ENCODE assay signal across 13 cellular contexts in genomic region chr17:57111386-57111785, GRCh38.
"Had no signal": no experiment of that assay in that cellular context is flagged by ENCODE, and none has a peak within 500 bp of the region (broad histone marks: within the 10 kb centered on the region; RNA-seq: fewer than 3 reads in every experiment).

No MANE protein-coding gene starts in this region.

- H3K27me3 Mint-ChIP-seq: activated naive CD4-positive, alpha-beta T cell treated with anti-CD3 and anti-CD28 coated beads, Interleukin-2, amount 50 U/mL, for 24 hours; memory B cell; stimulated activated memory B cell treated with anti-CD40 and anti-IgM and Interleukin-4, amounts not matched to agents 10 μg/mL and 1 μg/mL and 100 μg/mL, for 72 hours had no signal

- ATAC-seq: pancreas; stimulated activated memory B cell treated with anti-CD40 and anti-IgM and Interleukin-4, amounts not matched to agents 10 μg/mL and 1 μg/mL and 100 μg/mL, for 72 hours had no signal

- H3K27ac ChIP-seq: pancreas, spleen had no signal

- H3K9me3 ChIP-seq: pancreas, spleen had no signal

- H3K4me1 Mint-ChIP-seq: activated naive CD4-positive, alpha-beta T cell treated with anti-CD3 and anti-CD28 coated beads, Interleukin-2, amount 50 U/mL, for 24 hours; memory B cell had no signal

- H3K27me3 ChIP-seq: pancreas, spleen had no signal

- H3K27ac Mint-ChIP-seq: memory B cell; stimulated activated memory B cell treated with anti-CD40 and anti-IgM and Interleukin-4, amounts not matched to agents 10 μg/mL and 1 μg/mL and 100 μg/mL, for 72 hours; T-helper 2 cell treated with Interferon-gamma antibody and Interleukin-4, amounts not matched to agents 5 μg/mL and 100 μg/mL, for 36 hours had no signal

- H3K4me1 ChIP-seq: pancreas had no signal

- H3K4me3 ChIP-seq: pancreas, spleen had no signal

- H3K9me3 Mint-ChIP-seq: activated naive CD4-positive, alpha-beta T cell treated with anti-CD3 and anti-CD28 coated beads, Interleukin-2, amount 50 U/mL, for 24 hours; brain; memory B cell; stimulated activated memory B cell treated with anti-CD40 and anti-IgM and Interleukin-4, amounts not matched to agents 10 μg/mL and 1 μg/mL and 100 μg/mL, for 72 hours; T-helper 2 cell treated with Interferon-gamma antibody and Interleukin-4, amounts not matched to agents 5 μg/mL and 100 μg/mL, for 36 hours had no signal

- H3K4me3 Mint-ChIP-seq: activated naive CD4-positive, alpha-beta T cell treated with anti-CD3 and anti-CD28 coated beads, Interleukin-2, amount 50 U/mL, for 24 hours; brain; memory B cell; stimulated activated memory B cell treated with anti-CD40 and anti-IgM and Interleukin-4, amounts not matched to agents 10 μg/mL and 1 μg/mL and 100 μg/mL, for 72 hours; T-helper 2 cell treated with Interferon-gamma antibody and Interleukin-4, amounts not matched to agents 5 μg/mL and 100 μg/mL, for 36 hours had no signal

- DNase-seq: activated CD4-positive, alpha-beta T cell treated with anti-CD3 and anti-CD28 coated beads, Interleukin-2, amount 50 U/mL, for 1 hour; activated T-cell treated with anti-CD3 and anti-CD28 coated beads for 4 hours; dermis blood vessel endothelial cell; glutamatergic neuron; pancreas; retina; spleen; stimulated activated CD4-positive, alpha-beta T cell treated with anti-CD3 and anti-CD28 coated beads, Interleukin-1b, Interleukin-23, amount 100 ng/mL, for 48 hours had no signal
